15 cellular contexts compared by ENCODE assay signal in the genomic region with DNA sequence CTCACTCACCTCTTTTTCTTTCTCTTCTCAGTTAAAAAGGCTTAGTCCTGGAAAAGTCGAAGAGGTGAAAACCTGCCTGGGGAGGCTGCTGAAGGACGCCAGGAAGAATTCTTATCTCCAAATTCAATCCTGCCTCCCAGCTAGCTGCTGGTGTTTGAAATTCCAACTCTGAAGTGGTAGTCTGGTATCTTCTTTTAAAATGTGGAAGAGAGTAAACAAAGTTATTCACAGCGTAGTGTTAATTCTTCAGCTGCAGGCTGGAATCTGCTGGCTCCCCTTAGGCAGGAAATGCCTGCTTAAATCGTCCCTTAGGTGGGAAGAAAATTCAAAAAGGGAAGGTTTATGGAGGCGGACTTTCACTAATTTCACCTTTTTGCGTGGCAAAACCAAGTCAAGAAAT.
DNase-seq lines count a peak whose midpoint lies in the region; TF ChIP-seq lines count a peak whose summit lies in the region.
"Had no signal": no experiment of that assay in that cellular context is flagged by ENCODE, and none has a peak within 500 bp of the region (broad histone marks: within the 10 kb centered on the region; RNA-seq: fewer than 3 reads in every experiment).

No MANE protein-coding gene starts in this region.

- TF ChIP-seq CTCF in cardiac muscle cell (IDR thresholded peaks at IDR 0.05; ENCODE audit: low read depth, low read length) (no peak), nephron (IDR thresholded peaks at IDR 0.05; ENCODE audit: unreplicated experiment in 3 of 3) (no peak), vagina (IDR thresholded peaks at IDR 0.05) (no peak)

- no peaks in the 10 kb centered on the region for H3K9me3 Mint-ChIP-seq in nephron
- H3K9me3 Mint-ChIP-seq: dendritic cell treated with granulocyte-macrophage colony-stimulating factor and Interleukin-4, amounts not matched to agents 40 ng/mL and 50 ng/mL, for 4 days; naive thymus-derived CD8-positive, alpha-beta T cell had no signal

- intact Hi-C loops in cardiac septum (cut with DNase I) (loop anchor here (10.0 kb wide), 1 partner anchor 430 kb away; no protein-coding TSS in a partner anchor), vagina (cut with DNase I) (no loop called here)

- WGBS in esophagus, 2 donors: 7 to 10% methylated on average over 6 of the region's 6 CpGs

- H3K27me3 Mint-ChIP-seq in nephron (ENCODE audit: low read depth): peaks cover 3% of the 10 kb centered on the region

- H3K4me3 ChIP-seq in cardiac muscle cell (no peak overlapping the region), esophagus (ENCODE audit: low read depth in 1 of 2, low read length in 2 of 2) (peak overlapping the region in 1 of 2 donors; percentile 46), vagina (peak overlapping the region; percentile 32 to 34)

- H3K36me3 ChIP-seq in cardiac muscle cell: no peaks in the 10 kb centered on the region
- no peaks in the 10 kb centered on the region for H3K36me3 ChIP-seq in esophagus (ENCODE audit: control insufficient read depth in 2 of 2, insufficient read depth in 2 of 2, low read length in 1 of 2)
- no peaks in the 10 kb centered on the region for H3K36me3 ChIP-seq in vagina
- H3K36me3 ChIP-seq: upper lobe of left lung had no signal

- no peak for TF ChIP-seq POLR2A in vagina (IDR thresholded peaks at IDR 0.05)

- DNase-seq in cardiac muscle cell (ENCODE audit: low read depth in 1 of 2, low spot score in 1 of 2): peak in 1 of 2 donors; percentile 19
- DNase-seq in cardiac septum (ENCODE audit: low spot score): no peak
- no peak for DNase-seq in vagina (ENCODE audit: extremely low spot score in 2 of 2)
- DNase-seq in SIG-M5 treated with dmso at 0.1 percent for 504 hours (lab: John Stamatoyannopoulos, UW; ENCODE audit: unreplicated experiment): no peak
- DNase-seq in hypothalamus (lab: John Stamatoyannopoulos, UW): no peak
- no peak for DNase-seq in NCI-H2029 (lab: John Stamatoyannopoulos, UW)
- DNase-seq: activated CD4-positive, alpha-beta T cell treated with anti-CD3 and anti-CD28 coated beads, Interleukin-2, amount 50 U/mL, for 48 hours; activated naive CD4-positive, alpha-beta T cell treated with Interleukin-2 at 50 U/mL for 16 hours; Kasumi-1; naive thymus-derived CD8-positive, alpha-beta T cell; NCI-H345 had no signal

- H3K4me1 Mint-ChIP-seq in nephron: peaks cover 25% of the 10 kb centered on the region

- H3K36me3 Mint-ChIP-seq in nephron (ENCODE audit: low read depth): no peaks in the 10 kb centered on the region
- H3K36me3 Mint-ChIP-seq: naive thymus-derived CD8-positive, alpha-beta T cell had no signal

- peak overlapping the region; percentile 48 to 72 (median 52) for H3K4me3 Mint-ChIP-seq in nephron
- H3K4me3 Mint-ChIP-seq: dendritic cell treated with granulocyte-macrophage colony-stimulating factor and Interleukin-4, amounts not matched to agents 40 ng/mL and 50 ng/mL, for 4 days had no signal

- H3K27me3 ChIP-seq in cardiac muscle cell: no peaks in the 10 kb centered on the region
- H3K27me3 ChIP-seq in esophagus (ENCODE audit: control insufficient read depth in 1 of 2, insufficient read depth in 2 of 2, low read length in 2 of 2): no peaks in the 10 kb centered on the region
- H3K27me3 ChIP-seq in vagina: no peaks in the 10 kb centered on the region
- H3K27me3 ChIP-seq: upper lobe of left lung had no signal

- H3K4me1 ChIP-seq in cardiac muscle cell (ENCODE audit: low read depth) (peaks cover 12% of the 10 kb centered on the region), esophagus (ENCODE audit: control insufficient read depth in 2 of 2, insufficient read depth in 2 of 2, low read length in 1 of 2) (no peaks in the 10 kb centered on the region), vagina (peaks cover 21% of the 10 kb centered on the region)

- peak overlapping the region; percentile 8 for H3K27ac ChIP-seq in cardiac muscle cell
- peak overlapping the region; percentile 48 to 60 for H3K27ac ChIP-seq in esophagus (ENCODE audit: low read depth in 2 of 2, low read length in 1 of 2)
- peak overlapping the region; percentile 63 for H3K27ac ChIP-seq in vagina

- peak overlapping the region in 2 of 3 experiments; percentile 22 to 74 for H3K27ac Mint-ChIP-seq in nephron
- H3K27ac Mint-ChIP-seq: dendritic cell treated with granulocyte-macrophage colony-stimulating factor and Interleukin-4, amounts not matched to agents 40 ng/mL and 50 ng/mL, for 4 days had no signal

- H3K9me3 ChIP-seq in cardiac muscle cell (ENCODE audit: low read depth) (no peaks in the 10 kb centered on the region), esophagus (ENCODE audit: control insufficient read depth in 2 of 2, insufficient read depth in 1 of 2, low read depth in 1 of 2, low read length in 1 of 2) (no peaks in the 10 kb centered on the region), vagina (no peaks in the 10 kb centered on the region)
- H3K9me3 ChIP-seq: upper lobe of left lung had no signal

Comparison
In these comparisons a context has a peak if more than half of its experiments do, and no peak if none do; other contexts are left out.
1. H3K27ac ChIP-seq: peak in every context shown above with its lines; median percentile 63 in vagina; 54 in esophagus; 8 in cardiac muscle cell.